2 cellular contexts compared by ENCODE assay signal in the genomic region with DNA sequence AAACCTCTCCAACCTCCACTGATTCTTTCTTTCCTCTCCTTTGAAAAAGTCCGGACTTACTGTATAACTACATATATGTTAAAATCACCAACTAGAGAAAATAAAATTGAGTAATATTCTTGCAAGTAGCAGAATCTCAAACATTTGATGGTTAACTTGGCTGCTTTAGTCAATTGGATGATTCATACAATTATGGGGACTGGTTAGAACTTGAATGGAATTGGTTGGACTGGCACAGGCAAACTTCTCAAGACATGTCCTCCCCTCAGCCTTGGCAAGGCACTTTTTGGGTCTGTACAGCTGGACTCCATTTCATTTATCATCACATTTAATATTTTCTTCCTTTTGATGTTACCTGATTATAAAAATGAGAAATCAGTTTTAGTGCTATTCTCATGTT.
TF ChIP-seq lines count a peak whose summit lies in the region.

No MANE protein-coding gene starts in this region.

TF ChIP-seq in H1, 55 proteins besides CTCF, POLR2A, EP300 and RAD21 (continued from another document):
- TF ChIP-seq ATF2 (IDR thresholded peaks at IDR 0.05; ENCODE audit: low read length), result no peak
- no peak for TF ChIP-seq SP4 (IDR thresholded peaks at IDR 0.05; ENCODE audit: low read length)
- no peak for TF ChIP-seq ZNF274 (IDR thresholded peaks at IDR 0.05; ENCODE audit: borderline replicate concordance, extremely low read depth, low read length)
- TF ChIP-seq E2F6 (IDR thresholded peaks at IDR 0.05), result no peak
- TF ChIP-seq, protein P1, sequence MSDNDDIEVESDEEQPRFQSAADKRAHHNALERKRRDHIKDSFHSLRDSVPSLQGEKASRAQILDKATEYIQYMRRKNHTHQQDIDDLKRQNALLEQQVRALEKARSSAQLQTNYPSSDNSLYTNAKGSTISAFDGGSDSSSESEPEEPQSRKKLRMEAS (IDR thresholded peaks at IDR 0.05), result no peak
- no peak for TF ChIP-seq GABPA (IDR thresholded peaks at IDR 0.05; ENCODE audit: borderline replicate concordance, insufficient read depth, low read length)
- no peak for TF ChIP-seq SIRT6 (IDR thresholded peaks at IDR 0.05; ENCODE audit: low read length)
- no peak for TF ChIP-seq TAF1 (IDR thresholded peaks at IDR 0.05; ENCODE audit: low read depth, low read length)
- no peak for TF ChIP-seq GTF2F1 (IDR thresholded peaks at IDR 0.05; ENCODE audit: borderline replicate concordance, low read depth, low read length)
- no peak for TF ChIP-seq EGR1 (IDR thresholded peaks at IDR 0.05; ENCODE audit: borderline replicate concordance, low read depth, low read length)
- no peak for TF ChIP-seq RXRA (IDR thresholded peaks at IDR 0.05; ENCODE audit: insufficient read depth, low read depth, low read length)
- TF ChIP-seq TEAD4 (IDR thresholded peaks at IDR 0.05; ENCODE audit: low read depth, low read length), result no peak
- TF ChIP-seq BACH1 (IDR thresholded peaks at IDR 0.05; ENCODE audit: low read length), result no peak
- TF ChIP-seq JUND (IDR thresholded peaks at IDR 0.05; ENCODE audit: low read length), result no peak
- TF ChIP-seq CBX5 (IDR thresholded peaks at IDR 0.05; ENCODE audit: low read depth, low read length), result no peak
- no peak for TF ChIP-seq SIX5 (IDR thresholded peaks at IDR 0.05; ENCODE audit: low read depth, low read length)
- TF ChIP-seq USF2 (IDR thresholded peaks at IDR 0.05; ENCODE audit: low read length), result no peak
- TF ChIP-seq NRF1 (IDR thresholded peaks at IDR 0.05; ENCODE audit: low read depth, low read length), result no peak

TF ChIP-seq in WTC11, 78 proteins besides CTCF, POLR2A, EP300 and RAD21 (continued from another document):
- TF ChIP-seq HMGXB4 (CRISPR knock-in tag; IDR thresholded peaks at IDR 0.05) (no peak), NFATC4 (CRISPR knock-in tag; IDR thresholded peaks at IDR 0.05) (no peak), ZNF138 (CRISPR knock-in tag; conservative IDR thresholded peaks at IDR 0.05) (no peak), ZNF425 (CRISPR knock-in tag; conservative IDR thresholded peaks at IDR 0.05) (no peak), SMAD3 (CRISPR knock-in tag; IDR thresholded peaks at IDR 0.05; ENCODE audit: borderline replicate concordance) (no peak), FOXP1 (CRISPR knock-in tag; IDR thresholded peaks at IDR 0.05; ENCODE audit: borderline replicate concordance) (no peak)
- TF ChIP-seq, protein P2, sequence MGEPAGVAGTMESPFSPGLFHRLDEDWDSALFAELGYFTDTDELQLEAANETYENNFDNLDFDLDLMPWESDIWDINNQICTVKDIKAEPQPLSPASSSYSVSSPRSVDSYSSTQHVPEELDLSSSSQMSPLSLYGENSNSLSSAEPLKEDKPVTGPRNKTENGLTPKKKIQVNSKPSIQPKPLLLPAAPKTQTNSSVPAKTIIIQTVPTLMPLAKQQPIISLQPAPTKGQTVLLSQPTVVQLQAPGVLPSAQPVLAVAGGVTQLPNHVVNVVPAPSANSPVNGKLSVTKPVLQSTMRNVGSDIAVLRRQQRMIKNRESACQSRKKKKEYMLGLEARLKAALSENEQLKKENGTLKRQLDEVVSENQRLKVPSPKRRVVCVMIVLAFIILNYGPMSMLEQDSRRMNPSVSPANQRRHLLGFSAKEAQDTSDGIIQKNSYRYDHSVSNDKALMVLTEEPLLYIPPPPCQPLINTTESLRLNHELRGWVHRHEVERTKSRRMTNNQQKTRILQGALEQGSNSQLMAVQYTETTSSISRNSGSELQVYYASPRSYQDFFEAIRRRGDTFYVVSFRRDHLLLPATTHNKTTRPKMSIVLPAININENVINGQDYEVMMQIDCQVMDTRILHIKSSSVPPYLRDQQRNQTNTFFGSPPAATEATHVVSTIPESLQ (CRISPR knock-in tag; IDR thresholded peaks at IDR 0.05), result no peak
